ENCODE assay signal across 14 cellular contexts in the genomic region with DNA sequence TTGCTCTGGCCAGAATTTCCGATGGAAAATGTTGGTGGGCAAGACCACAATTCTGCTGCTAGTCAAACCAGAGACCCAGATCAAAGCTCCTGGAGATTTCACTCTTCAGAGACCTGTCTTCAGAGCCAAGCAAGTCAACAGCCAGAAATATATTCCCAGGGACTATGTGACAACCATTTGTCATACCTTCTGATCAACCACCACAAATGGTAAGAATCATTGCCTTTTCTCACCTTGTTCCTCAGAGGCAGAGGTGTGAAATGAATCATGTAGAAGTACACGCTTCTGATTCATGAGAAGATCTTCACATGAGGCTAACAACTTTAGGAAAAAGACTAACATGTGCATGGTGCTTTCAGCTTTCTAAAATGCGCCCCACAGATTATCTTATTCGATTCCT. TPM values are rescaled to one million over a fixed set of nuclear protein-coding genes. Genes with fewer than 3 reads are reported as not detected.
DNase-seq lines count a peak whose midpoint lies in the region; ATAC-seq and TF ChIP-seq lines count a peak whose summit lies in the region.
"Had no signal": no experiment of that assay in that cellular context is flagged by ENCODE, and none has a peak within 500 bp of the region (broad histone marks: within the 10 kb centered on the region; RNA-seq: fewer than 3 reads in every experiment).

No MANE protein-coding gene starts in this region.

- peak overlapping the region; percentile 37 for H2BK120ac ChIP-seq in trophoblast cell (ENCODE audit: insufficient read depth, low read length, poor library complexity)

- H3K4me3 ChIP-seq in Caco-2 (ENCODE audit: low read depth, low read length) (no peak overlapping the region), trophoblast cell (ENCODE audit: low read depth, low read length) (no peak overlapping the region)

- no peak for TF ChIP-seq CTCF in Caco-2 (IDR thresholded peaks at IDR 0.05; ENCODE audit: insufficient read depth in 1 of 2, low read depth in 1 of 2, low read length in 1 of 2, severe bottlenecking in 1 of 2, unreplicated experiment in 1 of 2)

- H3K9ac ChIP-seq in trophoblast cell (ENCODE audit: low read length): no peak overlapping the region

- no peak overlapping the region for H4K12ac ChIP-seq in trophoblast cell (ENCODE audit: low read depth, low read length)

- H3K18ac ChIP-seq in trophoblast cell (ENCODE audit: low read length): no peak overlapping the region

- H2AK5ac ChIP-seq in trophoblast cell (ENCODE audit: low read length): no peak overlapping the region

- H3K4ac ChIP-seq in trophoblast cell (ENCODE audit: low read depth, low read length): no peak overlapping the region

- no peak overlapping the region for H4K91ac ChIP-seq in trophoblast cell (ENCODE audit: low read depth, low read length)

- H3K4me1 Mint-ChIP-seq in activated T-cell treated with anti-CD3 and anti-CD28 coated beads, Interleukin-2, amount 50 U/mL, for 4 hours (ENCODE audit: low read depth): peaks cover 3% of the 10 kb centered on the region
- H3K4me1 Mint-ChIP-seq in Caco-2 (ENCODE audit: low read depth, unreplicated experiment): peaks cover 41% of the 10 kb centered on the region
- peaks cover 0 to 23% of the 10 kb centered on the region in 2 donors for H3K4me1 Mint-ChIP-seq in effector memory CD8-positive, alpha-beta T cell (ENCODE audit: low read depth in 2 of 2)

- H3K9me3 ChIP-seq in Caco-2: no peaks in the 10 kb centered on the region
- H3K9me3 ChIP-seq in trophoblast cell (ENCODE audit: insufficient read depth, low read depth, low read length): peaks cover 1% of the 10 kb centered on the region

- no peak overlapping the region for H3K4me3 Mint-ChIP-seq in activated T-cell treated with anti-CD3 and anti-CD28 coated beads, Interleukin-2, amount 50 U/mL, for 4 hours
- H3K4me3 Mint-ChIP-seq in Caco-2 (ENCODE audit: unreplicated experiment): no peak overlapping the region
- no peak overlapping the region for H3K4me3 Mint-ChIP-seq in effector memory CD8-positive, alpha-beta T cell
- H3K4me3 Mint-ChIP-seq: B cell; CD4-positive, alpha-beta memory T cell had no signal

- peak; percentile 89 to 95 for ATAC-seq in activated T-cell treated with anti-CD3 and anti-CD28 coated beads, Interleukin-2, amount 50 U/mL, for 4 hours
- peak; percentile 46 for ATAC-seq in effector memory CD8-positive, alpha-beta T cell (replicated peaks)
- ATAC-seq: Panc1 had no signal

- intact Hi-C loops in Caco-2 (cut with micrococcal nuclease; ENCODE audit: unreplicated experiment): no loop called here

- no CpG with 5 or more reads among the region's 4 CpGs for WGBS in trophoblast cell (ENCODE audit: extremely low coverage, insufficient coverage, insufficient read length)

- no peak overlapping the region for H3K4me2 ChIP-seq in trophoblast cell (ENCODE audit: low read length)

- H3K79me1 ChIP-seq in trophoblast cell (ENCODE audit: low read length): peaks cover 10% of the 10 kb centered on the region

- H3K23ac ChIP-seq in trophoblast cell (ENCODE audit: low read length): no peak overlapping the region

- H3K27me3 ChIP-seq in Caco-2 (replicated peaks; ENCODE audit: control insufficient read depth, insufficient read depth, low read length) (no peaks in the 10 kb centered on the region), trophoblast cell (ENCODE audit: insufficient read depth, low read length) (no peaks in the 10 kb centered on the region)

- no peak overlapping the region for H2AFZ ChIP-seq in trophoblast cell (ENCODE audit: insufficient read depth, low read length, poor library complexity)

- POLR2A ChIA-PET in Caco-2 (lab: Charles Lee) (no interaction called here), HEK293T (lab: Yijun Ruan, JAX) (no interaction called here)

- no peaks in the 10 kb centered on the region for H3K9me3 Mint-ChIP-seq in activated T-cell treated with anti-CD3 and anti-CD28 coated beads, Interleukin-2, amount 50 U/mL, for 4 hours
- H3K9me3 Mint-ChIP-seq in Caco-2 (ENCODE audit: unreplicated experiment): no peaks in the 10 kb centered on the region
- H3K9me3 Mint-ChIP-seq in effector memory CD8-positive, alpha-beta T cell: no peaks in the 10 kb centered on the region

- no peak overlapping the region for H3K14ac ChIP-seq in trophoblast cell (ENCODE audit: low read length)

- H3K27ac Mint-ChIP-seq in Caco-2 (ENCODE audit: unreplicated experiment): peak overlapping the region; percentile 96
- no peak overlapping the region for H3K27ac Mint-ChIP-seq in effector memory CD8-positive, alpha-beta T cell
- H3K27ac Mint-ChIP-seq: B cell had no signal

- peaks cover 76% of the 10 kb centered on the region for H3K4me1 ChIP-seq in Caco-2
- peaks cover 18% of the 10 kb centered on the region in 2 experiments for H3K4me1 ChIP-seq in trophoblast cell (ENCODE audit: control insufficient read depth in 1 of 2, insufficient read depth in 2 of 2, low read length in 2 of 2)

- no peak overlapping the region for H2BK12ac ChIP-seq in trophoblast cell (ENCODE audit: low read length)

- CTCF ChIA-PET in Caco-2 (lab: Charles Lee) (no interaction called here), HEK293T (lab: Yijun Ruan, JAX) (no interaction called here)

- H3K27me3 Mint-ChIP-seq in activated T-cell treated with anti-CD3 and anti-CD28 coated beads, Interleukin-2, amount 50 U/mL, for 4 hours (ENCODE audit: low read depth): no peaks in the 10 kb centered on the region
- no peaks in the 10 kb centered on the region for H3K27me3 Mint-ChIP-seq in Caco-2 (ENCODE audit: insufficient read depth, unreplicated experiment)
- H3K27me3 Mint-ChIP-seq in effector memory CD8-positive, alpha-beta T cell: no peaks in the 10 kb centered on the region
- H3K27me3 Mint-ChIP-seq: B cell; CD4-positive, alpha-beta memory T cell had no signal

- BruUV-seq in Caco-2 (replicated peaks; lab: Mats Ljungman, UMichigan): no TSS peak

- H3K79me2 ChIP-seq in trophoblast cell (ENCODE audit: control insufficient read depth, insufficient read depth, low read length, poor library complexity): peaks cover 3% of the 10 kb centered on the region

- H3K36me3 ChIP-seq in Caco-2 (ENCODE audit: control insufficient read depth, insufficient read depth, low read length) (no peaks in the 10 kb centered on the region; the same call in none of the 2 replicates), trophoblast cell (ENCODE audit: control insufficient read depth in 1 of 2, insufficient read depth in 2 of 2, low read length in 2 of 2) (peaks cover 3 to 8% of the 10 kb centered on the region in 2 experiments)

- H3K36me3 Mint-ChIP-seq in activated T-cell treated with anti-CD3 and anti-CD28 coated beads, Interleukin-2, amount 50 U/mL, for 4 hours (ENCODE audit: insufficient read depth): peaks cover 19% of the 10 kb centered on the region
- peaks cover 39% of the 10 kb centered on the region for H3K36me3 Mint-ChIP-seq in Caco-2 (ENCODE audit: insufficient read depth, unreplicated experiment)
- peaks cover 14% of the 10 kb centered on the region for H3K36me3 Mint-ChIP-seq in effector memory CD8-positive, alpha-beta T cell (ENCODE audit: insufficient read depth)

- DNase-seq in activated T-cell treated with anti-CD3 and anti-CD28 coated beads, Interleukin-2, amount 50 U/mL, for 4 hours: no peak
- no peak for DNase-seq in activated T-cell treated with anti-CD3 and anti-CD28 coated beads, Interleukin-2, amount 50 U/mL, for 48 hours
- no peak for DNase-seq in Caco-2
- no peak for DNase-seq in effector memory CD8-positive, alpha-beta T cell
- no peak for DNase-seq in trophoblast cell
- no peak for DNase-seq in stimulated activated CD4-positive, alpha-beta T cell treated with anti-CD3 and anti-CD28 coated beads, Interleukin-2, amount 100 ng/mL, for 24 hours
- DNase-seq in HEK293T (ENCODE audit: extremely low spot score): no peak
- DNase-seq: CD4-positive, alpha-beta memory T cell; NCI-H1092; NCI-H146; NCI-H2081; NCI-H510A treated with DMSO at 0.1 percent for 48 hours had no signal

- H3K27ac ChIP-seq in trophoblast cell (ENCODE audit: low read depth, low read length): no peak overlapping the region

- H2BK5ac ChIP-seq in trophoblast cell (ENCODE audit: low read depth, low read length, poor library complexity): no peak overlapping the region

- H4K8ac ChIP-seq in trophoblast cell (ENCODE audit: low read depth, low read length): no peak overlapping the region

TF ChIP-seq in HEK293T, 16 proteins besides CTCF, POLR2A, EP300 and RAD21:
- no peak for TF ChIP-seq BHLHE40 (IDR thresholded peaks at IDR 0.05; ENCODE audit: borderline replicate concordance)
- no peak for TF ChIP-seq FOXK2 (IDR thresholded peaks at IDR 0.05)
- TF ChIP-seq ZNF384 (IDR thresholded peaks at IDR 0.05): no peak
- no peak for TF ChIP-seq HDGF (IDR thresholded peaks at IDR 0.05; ENCODE audit: borderline replicate concordance)
- TF ChIP-seq L3MBTL2 (conservative IDR thresholded peaks at IDR 0.05): no peak
- TF ChIP-seq LEF1 (IDR thresholded peaks at IDR 0.05; ENCODE audit: borderline replicate concordance): no peak
- no peak for TF ChIP-seq TARDBP (IDR thresholded peaks at IDR 0.05)
- TF ChIP-seq CTBP1 (IDR thresholded peaks at IDR 0.05; ENCODE audit: borderline replicate concordance): no peak
- TF ChIP-seq SP1 (IDR thresholded peaks at IDR 0.05): no peak
- TF ChIP-seq SUZ12 (IDR thresholded peaks at IDR 0.05): no peak
- no peak for TF ChIP-seq ELF4 (IDR thresholded peaks at IDR 0.05)
- no peak for TF ChIP-seq NFRKB (IDR thresholded peaks at IDR 0.05)
- TF ChIP-seq, protein P1, sequence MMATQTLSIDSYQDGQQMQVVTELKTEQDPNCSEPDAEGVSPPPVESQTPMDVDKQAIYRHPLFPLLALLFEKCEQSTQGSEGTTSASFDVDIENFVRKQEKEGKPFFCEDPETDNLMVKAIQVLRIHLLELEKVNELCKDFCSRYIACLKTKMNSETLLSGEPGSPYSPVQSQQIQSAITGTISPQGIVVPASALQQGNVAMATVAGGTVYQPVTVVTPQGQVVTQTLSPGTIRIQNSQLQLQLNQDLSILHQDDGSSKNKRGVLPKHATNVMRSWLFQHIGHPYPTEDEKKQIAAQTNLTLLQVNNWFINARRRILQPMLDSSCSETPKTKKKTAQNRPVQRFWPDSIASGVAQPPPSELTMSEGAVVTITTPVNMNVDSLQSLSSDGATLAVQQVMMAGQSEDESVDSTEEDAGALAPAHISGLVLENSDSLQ (IDR thresholded peaks at IDR 0.05): no peak
- TF ChIP-seq ARNT (IDR thresholded peaks at IDR 0.05): no peak
- no peak for TF ChIP-seq FOXM1 (IDR thresholded peaks at IDR 0.05; ENCODE audit: borderline replicate concordance)
- TF ChIP-seq FOXA1 (IDR thresholded peaks at IDR 0.05): no peak

RNA-seq across cellular contexts. Expression of a gene that starts 53.5 kb away (rescaled TPM):
- 1 to 10 TPM; 2.3 to 2.7 (median 2.4) TPM for total RNA-seq in activated T-cell treated with anti-CD3 and anti-CD28 coated beads, Interleukin-2, amount 50 U/mL, for 4 hours
- 53.4 and 60.1 TPM in 2 replicates for total RNA-seq in Caco-2 (2022)
- 15.6 TPM in 2 replicates for polyA plus RNA-seq in trophoblast cell (2013)

Comparison
In these comparisons a context has a peak if more than half of its experiments do, and no peak if none do; other contexts are left out.
1. RNA of a gene that starts 53.5 kb away (total RNA-seq): 53.4 to 60.1 TPM in Caco-2; 2.3 to 2.7 TPM in activated T-cell treated with anti-CD3 and anti-CD28 coated beads, Interleukin-2, amount 50 U/mL, for 4 hours; every median in the first group is over 10 times any median in the second.